In the genomic region with DNA sequence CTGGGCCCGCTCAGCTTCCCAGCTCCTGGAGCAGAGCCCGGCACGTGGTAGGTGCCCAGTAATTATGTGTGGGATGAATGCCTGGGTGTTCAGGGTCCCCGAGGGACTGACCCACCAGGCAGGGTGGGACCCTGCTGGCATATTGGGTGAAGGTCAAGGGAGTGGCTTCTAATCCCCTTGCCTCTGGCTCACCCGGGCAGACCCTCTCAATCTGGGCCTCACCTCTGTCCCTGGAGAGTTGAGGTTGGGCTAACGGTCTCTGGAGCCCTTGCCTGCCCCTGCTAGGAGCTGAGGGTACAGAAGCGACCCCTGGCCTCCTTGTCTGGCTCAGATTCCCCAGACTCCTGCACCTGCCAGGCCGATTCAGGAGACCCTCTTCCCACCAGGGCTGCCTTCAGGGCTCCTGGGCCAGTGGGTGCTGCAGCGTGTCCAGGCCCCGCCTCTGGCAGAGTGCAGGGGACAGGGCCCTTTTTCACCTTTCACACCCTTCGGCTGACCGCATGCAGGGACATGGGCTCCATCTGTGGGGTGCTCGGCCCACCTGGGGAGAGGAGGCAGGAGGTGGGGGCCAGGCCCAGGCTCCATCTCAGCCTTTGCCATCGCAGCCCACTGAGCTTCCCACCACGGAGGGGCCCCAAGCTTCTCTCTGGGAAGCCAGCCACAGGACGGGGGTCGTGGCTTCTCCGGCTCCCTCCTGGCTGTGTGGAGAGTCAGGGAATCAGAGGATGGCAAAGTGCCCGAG, we compare ENCODE assay signal across 28 cellular contexts. TPM values are rescaled to one million over a fixed set of nuclear protein-coding genes. Genes with fewer than 3 reads are reported as not detected.
A peak's percentile ranks its signal among the peaks of the same experiment; 100 is the strongest.
DNase-seq lines count a peak whose midpoint lies in the region; ATAC-seq and TF ChIP-seq lines count a peak whose summit lies in the region.
"Had no signal": no experiment of that assay in that cellular context is flagged by ENCODE, and none has a peak within 500 bp of the region (broad histone marks: within the 10 kb centered on the region; RNA-seq: fewer than 3 reads in every experiment).

No MANE protein-coding gene starts in this region.

- H3K4me3 ChIP-seq in BLaER1 treated with 17β-estradiol and CSF1 and Interleukin-3, amounts not matched to agents 10 nM and 100 nM: no peak overlapping the region
- H3K4me3 ChIP-seq in body of pancreas (no peak overlapping the region), sigmoid colon (no peak overlapping the region)
- H3K4me3 ChIP-seq: dorsolateral prefrontal cortex, gastrocnemius medialis, ovary, smooth muscle cell, uterus had no signal

- H4K20me1 ChIP-seq in BLaER1 treated with 17β-estradiol and CSF1 and Interleukin-3, amounts not matched to agents 10 nM and 100 nM: peaks cover 0 to 7% (median 0%) of the 10 kb centered on the region in 11 experiments; a peak in 5 of 22 replicates

- peak; percentile 7 for DNase-seq in activated naive CD4-positive, alpha-beta T cell treated with anti-CD3 and anti-CD28 coated beads, Interleukin-2, amount 10 ng/mL, durations not matched to agents 7 days and 5 days
- DNase-seq in activated naive CD4-positive, alpha-beta T cell treated with anti-CD3 and anti-CD28 coated beads, Interleukin-2, amount 50 U/mL, for 72 hours (ENCODE audit: low spot score in 2 of 2): no peak
- DNase-seq in body of pancreas (peak; percentile 1 to 8 (median 5)), sigmoid colon (peak; percentile 61), iPS-NIHi7 (ENCODE audit: extremely low spot score) (no peak), NCI-H1048 (lab: John Stamatoyannopoulos, UW) (no peak), DMS79 (lab: John Stamatoyannopoulos, UW) (no peak)
- DNase-seq: activated CD4-positive, alpha-beta T cell treated with anti-CD3 and anti-CD28 coated beads for 1 hour; activated CD8-positive, alpha-beta T cell treated with anti-CD3 and anti-CD28 coated beads, Interleukin-2, amount 10 ng/mL, durations not matched to agents 7 days and 5 days; activated naive CD8-positive, alpha-beta T cell treated with anti-CD3 and anti-CD28 coated beads for 36 hours; BE2C; cerebellar nuclear complex; NCI-H1105; NCI-H2029; NCI-H2227 treated with DMSO at 0.1 percent for 48 hours; NCI-H69; stimulated activated CD4-positive, alpha-beta T cell treated with anti-CD3 and anti-CD28 coated beads, Interleukin-4, amount 100 ng/mL, for 24 hours; uterus had no signal

- peak overlapping the region in 6 of 11 experiments; percentile 11 to 57 (median 35); a peak in 11 of 22 replicates for H3K27ac ChIP-seq in BLaER1 treated with 17β-estradiol and CSF1 and Interleukin-3, amounts not matched to agents 10 nM and 100 nM
- H3K27ac ChIP-seq in body of pancreas (no peak overlapping the region), sigmoid colon (no peak overlapping the region)
- H3K27ac ChIP-seq: dorsolateral prefrontal cortex, gastrocnemius medialis, ovary, uterus had no signal

- H3K9ac ChIP-seq in BLaER1 treated with 17β-estradiol and CSF1 and Interleukin-3, amounts not matched to agents 10 nM and 100 nM: peak overlapping the region in 9 of 11 experiments; percentile 20 to 52 (median 31); a peak in 12 of 22 replicates

- H3K27me3 ChIP-seq in BLaER1 treated with 17β-estradiol and CSF1 and Interleukin-3, amounts not matched to agents 10 nM and 100 nM: no peaks in the 10 kb centered on the region
- no peaks in the 10 kb centered on the region for H3K27me3 ChIP-seq in body of pancreas
- H3K27me3 ChIP-seq in sigmoid colon: no peaks in the 10 kb centered on the region
- H3K27me3 ChIP-seq: BE2C, dorsolateral prefrontal cortex, gastrocnemius medialis, ovary, uterus had no signal

- H3K4me1 ChIP-seq in BLaER1 treated with 17β-estradiol and CSF1 and Interleukin-3, amounts not matched to agents 10 nM and 100 nM: peaks cover 42 to 80% (median 63%) of the 10 kb centered on the region in 10 experiments
- H3K4me1 ChIP-seq in body of pancreas: peaks cover 11% of the 10 kb centered on the region
- H3K4me1 ChIP-seq in sigmoid colon: peaks cover 0 to 21% (median 18%) of the 10 kb centered on the region in 4 donors
- H3K4me1 ChIP-seq: BE2C, uterus had no signal

- no peak overlapping the region for H3K4me3 Mint-ChIP-seq in activated naive CD4-positive, alpha-beta T cell treated with anti-CD3 and anti-CD28 coated beads, Interleukin-2, amount 10 ng/mL, durations not matched to agents 7 days and 5 days
- H3K4me3 Mint-ChIP-seq: activated CD8-positive, alpha-beta T cell treated with anti-CD3 and anti-CD28 coated beads, Interleukin-2, amount 10 ng/mL, durations not matched to agents 7 days and 5 days; activated naive CD8-positive, alpha-beta T cell treated with anti-CD3 and anti-CD28 coated beads for 36 hours; IgD-negative memory B cell; naive thymus-derived CD8-positive, alpha-beta T cell; stimulated activated effector memory CD8-positive, alpha-beta T cell treated with anti-CD3 and anti-CD28 coated beads, Interleukin-12 subunit alpha, Interleukin-12 subunit beta, amount 100 ng/mL, for 72 hours had no signal

- H3K9me3 Mint-ChIP-seq in activated naive CD4-positive, alpha-beta T cell treated with anti-CD3 and anti-CD28 coated beads, Interleukin-2, amount 10 ng/mL, durations not matched to agents 7 days and 5 days: no peaks in the 10 kb centered on the region
- H3K9me3 Mint-ChIP-seq in activated naive CD4-positive, alpha-beta T cell treated with anti-CD3 and anti-CD28 coated beads, Interleukin-2, amount 50 U/mL, for 72 hours: no peaks in the 10 kb centered on the region
- H3K9me3 Mint-ChIP-seq: activated naive CD8-positive, alpha-beta T cell treated with anti-CD3 and anti-CD28 coated beads for 36 hours; IgD-negative memory B cell; naive thymus-derived CD8-positive, alpha-beta T cell; stimulated activated effector memory CD8-positive, alpha-beta T cell treated with anti-CD3 and anti-CD28 coated beads, Interleukin-12 subunit alpha, Interleukin-12 subunit beta, amount 100 ng/mL, for 72 hours had no signal

- TF ChIP-seq POLR2A in body of pancreas (IDR thresholded peaks at IDR 0.05) (no peak), sigmoid colon (IDR thresholded peaks at IDR 0.05) (no peak)

- WGBS in body of pancreas, 2 donors: 59 to 84% methylated on average over 5 to 19 of the region's 19 CpGs
- 86 to 91% methylated on average over 19 of the region's 19 CpGs for WGBS in sigmoid colon, 2 donors

- peak overlapping the region; percentile 54 to 89 (median 67) for H3K4me2 ChIP-seq in BLaER1 treated with 17β-estradiol and CSF1 and Interleukin-3, amounts not matched to agents 10 nM and 100 nM
- H3K4me2 ChIP-seq: smooth muscle cell had no signal

- no peaks in the 10 kb centered on the region for H3K36me3 Mint-ChIP-seq in activated naive CD4-positive, alpha-beta T cell treated with anti-CD3 and anti-CD28 coated beads, Interleukin-2, amount 10 ng/mL, durations not matched to agents 7 days and 5 days
- no peaks in the 10 kb centered on the region for H3K36me3 Mint-ChIP-seq in activated naive CD4-positive, alpha-beta T cell treated with anti-CD3 and anti-CD28 coated beads, Interleukin-2, amount 50 U/mL, for 72 hours
- H3K36me3 Mint-ChIP-seq: activated naive CD8-positive, alpha-beta T cell treated with anti-CD3 and anti-CD28 coated beads for 36 hours; IgD-negative memory B cell had no signal

- no peak for ATAC-seq in activated naive CD4-positive, alpha-beta T cell treated with anti-CD3 and anti-CD28 coated beads, Interleukin-2, amount 50 U/mL, for 72 hours
- ATAC-seq in body of pancreas: no peak
- ATAC-seq: activated CD8-positive, alpha-beta T cell treated with anti-CD3 and anti-CD28 coated beads, Interleukin-2, amount 10 ng/mL, durations not matched to agents 7 days and 5 days; gastrocnemius medialis; naive thymus-derived CD8-positive, alpha-beta T cell; stimulated activated effector memory CD8-positive, alpha-beta T cell treated with anti-CD3 and anti-CD28 coated beads, Interleukin-12 subunit alpha, Interleukin-12 subunit beta, amount 100 ng/mL, for 72 hours had no signal

- H3K36me3 ChIP-seq in BLaER1 treated with 17β-estradiol and CSF1 and Interleukin-3, amounts not matched to agents 10 nM and 100 nM: peaks cover 0 to 6% (median 0%) of the 10 kb centered on the region in 11 experiments; a peak in 1 of 22 replicates
- H3K36me3 ChIP-seq in body of pancreas (replicated peaks in 1 of 2; ENCODE audit: insufficient read depth in 1 of 2, low read depth in 2 of 2) (no peaks in the 10 kb centered on the region), sigmoid colon (no peaks in the 10 kb centered on the region)
- H3K36me3 ChIP-seq: BE2C, gastrocnemius medialis, ovary, uterus had no signal

- TF ChIP-seq EP300 in sigmoid colon (IDR thresholded peaks at IDR 0.05): no peak

- peaks cover 12% of the 10 kb centered on the region for H3K27me3 Mint-ChIP-seq in activated naive CD4-positive, alpha-beta T cell treated with anti-CD3 and anti-CD28 coated beads, Interleukin-2, amount 10 ng/mL, durations not matched to agents 7 days and 5 days
- H3K27me3 Mint-ChIP-seq: activated naive CD8-positive, alpha-beta T cell treated with anti-CD3 and anti-CD28 coated beads for 36 hours; naive thymus-derived CD8-positive, alpha-beta T cell had no signal

- no peak overlapping the region for H3K27ac Mint-ChIP-seq in activated naive CD4-positive, alpha-beta T cell treated with anti-CD3 and anti-CD28 coated beads, Interleukin-2, amount 10 ng/mL, durations not matched to agents 7 days and 5 days
- no peak overlapping the region for H3K27ac Mint-ChIP-seq in activated naive CD4-positive, alpha-beta T cell treated with anti-CD3 and anti-CD28 coated beads, Interleukin-2, amount 50 U/mL, for 72 hours
- H3K27ac Mint-ChIP-seq: activated CD8-positive, alpha-beta T cell treated with anti-CD3 and anti-CD28 coated beads, Interleukin-2, amount 10 ng/mL, durations not matched to agents 7 days and 5 days; activated naive CD8-positive, alpha-beta T cell treated with anti-CD3 and anti-CD28 coated beads for 36 hours; IgD-negative memory B cell; naive thymus-derived CD8-positive, alpha-beta T cell; stimulated activated effector memory CD8-positive, alpha-beta T cell treated with anti-CD3 and anti-CD28 coated beads, Interleukin-12 subunit alpha, Interleukin-12 subunit beta, amount 100 ng/mL, for 72 hours had no signal

- H3K9me3 ChIP-seq in BLaER1 treated with 17β-estradiol and CSF1 and Interleukin-3, amounts not matched to agents 10 nM and 100 nM (replicated peaks in 1 of 11): no peaks in the 10 kb centered on the region
- no peaks in the 10 kb centered on the region for H3K9me3 ChIP-seq in body of pancreas
- H3K9me3 ChIP-seq in sigmoid colon: no peaks in the 10 kb centered on the region
- H3K9me3 ChIP-seq: BE2C, gastrocnemius medialis, ovary, uterus had no signal

- peaks cover 19% of the 10 kb centered on the region for H3K4me1 Mint-ChIP-seq in activated naive CD4-positive, alpha-beta T cell treated with anti-CD3 and anti-CD28 coated beads, Interleukin-2, amount 10 ng/mL, durations not matched to agents 7 days and 5 days

- TF ChIP-seq CTCF in body of pancreas (IDR thresholded peaks at IDR 0.05): no peak
- no peak for TF ChIP-seq CTCF in sigmoid colon (IDR thresholded peaks at IDR 0.05)

- CTCF ChIA-PET in activated naive CD4-positive, alpha-beta T cell treated with anti-CD3 and anti-CD28 coated beads, Interleukin-2, amount 10 ng/mL, durations not matched to agents 7 days and 5 days (lab: Charles Lee): no interaction called here

- intact Hi-C loops in body of pancreas (cut with DNase I): loop anchor here (5.0 kb wide), 1 partner anchor 55 kb away; no protein-coding TSS in a partner anchor
- intact Hi-C loops in sigmoid colon (cut with DNase I): no loop called here

RNA-seq across cellular contexts. Expression of a gene that starts 3.8 kb away (rescaled TPM):
- 10 to 100 TPM; 47.2 to 55.7 TPM for total RNA-seq in activated naive CD4-positive, alpha-beta T cell treated with anti-CD3 and anti-CD28 coated beads, Interleukin-2, amount 50 U/mL, for 72 hours
- 100 to 1,000 TPM; 214 to 255 TPM for total RNA-seq in body of pancreas
- 100 to 1,000 TPM; 173 to 222 (median 209) TPM for total RNA-seq in sigmoid colon
- polyA plus RNA-seq in sigmoid colon: 1,000 to 10,000 TPM in 1 of 3 donors, 100 to 1,000 TPM in 2; 251 to 1,586 (median 853) TPM

RNA-seq across cellular contexts. Expression of a gene that starts 17.2 kb away (rescaled TPM):
- 1 to 10 TPM; 1.2 to 1.8 TPM for total RNA-seq in activated naive CD4-positive, alpha-beta T cell treated with anti-CD3 and anti-CD28 coated beads, Interleukin-2, amount 50 U/mL, for 72 hours
- total RNA-seq in body of pancreas: under 1 TPM in 1 of 2 donors, not detected in 1; 0.26 TPM
- 1 to 10 TPM in 1 of 4 donors, under 1 TPM in 3; 0.36 to 1.4 (median 0.61) TPM for total RNA-seq in sigmoid colon
- polyA plus RNA-seq in sigmoid colon: under 1 TPM in 1 of 3 donors, not detected in 2; 0.60 TPM
- total RNA-seq: activated naive CD8-positive, alpha-beta T cell treated with anti-CD3 and anti-CD28 coated beads for 36 hours; G401; SK-MEL-5 had no signal

Comparison
In these comparisons a context has a peak if more than half of its experiments do, and no peak if none do; other contexts are left out.
1. DNase-seq: peak in activated naive CD4-positive, alpha-beta T cell treated with anti-CD3 and anti-CD28 coated beads, Interleukin-2, amount 10 ng/mL, durations not matched to agents 7 days and 5 days (single experiment), body of pancreas (4 of 4) and sigmoid colon (single experiment); none in activated naive CD4-positive, alpha-beta T cell treated with anti-CD3 and anti-CD28 coated beads, Interleukin-2, amount 50 U/mL, for 72 hours (0 of 2), iPS-NIHi7 (single experiment), NCI-H1048 (single experiment) and DMS79 (single experiment).
2. H3K27ac ChIP-seq: peak in BLaER1 treated with 17β-estradiol and CSF1 and Interleukin-3, amounts not matched to agents 10 nM and 100 nM (6 of 11); none in body of pancreas (0 of 4) and sigmoid colon (0 of 4).